1 cellular context compared by ENCODE assay signal in the genomic region with DNA sequence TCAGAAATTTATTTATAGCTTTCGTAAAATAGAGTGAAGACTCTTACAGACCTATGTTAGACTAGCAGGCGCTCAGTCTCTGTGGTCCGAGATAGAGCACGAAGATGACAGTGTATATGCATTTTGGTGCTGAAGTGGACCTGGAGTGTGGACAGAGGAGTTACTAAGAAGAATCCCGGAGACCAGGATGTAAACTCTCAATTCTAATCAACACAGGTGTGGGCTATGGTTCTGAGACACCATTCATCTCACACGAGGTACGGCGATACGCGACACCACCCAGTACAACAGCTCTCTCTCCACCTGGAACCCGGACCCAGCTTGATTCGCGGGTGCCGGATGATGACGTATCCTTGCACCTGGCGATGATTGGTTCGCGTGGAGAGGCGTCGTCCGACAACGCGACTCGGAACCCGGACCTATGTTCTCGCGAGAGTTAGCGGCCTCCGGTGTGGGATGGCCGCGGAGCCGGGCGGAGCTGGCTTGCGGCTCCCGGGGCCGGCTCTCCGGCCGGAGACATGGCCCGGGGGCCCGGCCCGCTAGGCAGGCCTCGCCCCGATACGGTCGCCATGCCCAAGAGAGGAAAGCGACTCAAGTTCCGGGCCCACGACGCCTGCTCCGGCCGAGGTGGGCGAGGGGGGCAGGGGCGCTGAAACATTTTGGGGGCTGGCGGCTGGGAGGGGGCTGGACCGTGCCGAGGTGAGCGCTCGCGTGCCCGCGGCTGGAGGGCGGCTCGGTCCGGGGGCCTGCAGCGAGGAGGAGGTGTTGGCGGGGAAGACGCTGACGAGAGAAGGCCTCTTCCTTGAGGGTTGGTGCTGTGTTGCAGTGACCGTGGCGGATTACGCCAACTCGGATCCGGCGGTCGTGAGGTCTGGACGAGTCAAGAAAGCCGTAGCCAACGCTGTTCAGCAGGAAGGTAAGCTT.
TF ChIP-seq lines count a peak whose summit lies in the region.

A gene with protein sequence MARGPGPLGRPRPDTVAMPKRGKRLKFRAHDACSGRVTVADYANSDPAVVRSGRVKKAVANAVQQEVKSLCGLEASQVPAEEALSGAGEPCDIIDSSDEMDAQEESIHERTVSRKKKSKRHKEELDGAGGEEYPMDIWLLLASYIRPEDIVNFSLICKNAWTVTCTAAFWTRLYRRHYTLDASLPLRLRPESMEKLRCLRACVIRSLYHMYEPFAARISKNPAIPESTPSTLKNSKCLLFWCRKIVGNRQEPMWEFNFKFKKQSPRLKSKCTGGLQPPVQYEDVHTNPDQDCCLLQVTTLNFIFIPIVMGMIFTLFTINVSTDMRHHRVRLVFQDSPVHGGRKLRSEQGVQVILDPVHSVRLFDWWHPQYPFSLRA (plus strand): TSS at position 427 of the 924 bp plus-strand sequence. CDS start 92 bp downstream, at position 519.

TF ChIP-seq in K562, 482 proteins besides CTCF, POLR2A, EP300 and RAD21 (continued from another document and continues in another):
- TF ChIP-seq, protein P1, sequence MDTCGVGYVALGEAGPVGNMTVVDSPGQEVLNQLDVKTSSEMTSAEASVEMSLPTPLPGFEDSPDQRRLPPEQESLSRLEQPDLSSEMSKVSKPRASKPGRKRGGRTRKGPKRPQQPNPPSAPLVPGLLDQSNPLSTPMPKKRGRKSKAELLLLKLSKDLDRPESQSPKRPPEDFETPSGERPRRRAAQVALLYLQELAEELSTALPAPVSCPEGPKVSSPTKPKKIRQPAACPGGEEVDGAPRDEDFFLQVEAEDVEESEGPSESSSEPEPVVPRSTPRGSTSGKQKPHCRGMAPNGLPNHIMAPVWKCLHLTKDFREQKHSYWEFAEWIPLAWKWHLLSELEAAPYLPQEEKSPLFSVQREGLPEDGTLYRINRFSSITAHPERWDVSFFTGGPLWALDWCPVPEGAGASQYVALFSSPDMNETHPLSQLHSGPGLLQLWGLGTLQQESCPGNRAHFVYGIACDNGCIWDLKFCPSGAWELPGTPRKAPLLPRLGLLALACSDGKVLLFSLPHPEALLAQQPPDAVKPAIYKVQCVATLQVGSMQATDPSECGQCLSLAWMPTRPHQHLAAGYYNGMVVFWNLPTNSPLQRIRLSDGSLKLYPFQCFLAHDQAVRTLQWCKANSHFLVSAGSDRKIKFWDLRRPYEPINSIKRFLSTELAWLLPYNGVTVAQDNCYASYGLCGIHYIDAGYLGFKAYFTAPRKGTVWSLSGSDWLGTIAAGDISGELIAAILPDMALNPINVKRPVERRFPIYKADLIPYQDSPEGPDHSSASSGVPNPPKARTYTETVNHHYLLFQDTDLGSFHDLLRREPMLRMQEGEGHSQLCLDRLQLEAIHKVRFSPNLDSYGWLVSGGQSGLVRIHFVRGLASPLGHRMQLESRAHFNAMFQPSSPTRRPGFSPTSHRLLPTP (IDR thresholded peaks at IDR 0.05; ENCODE audit: borderline replicate concordance, extremely low read depth, insufficient read length) = no peak
- TF ChIP-seq ARID1B (IDR thresholded peaks at IDR 0.05) = no peak
- no peak for TF ChIP-seq RFX7 (CRISPR knock-in tag; IDR thresholded peaks at IDR 0.05)
- TF ChIP-seq, protein P2, sequence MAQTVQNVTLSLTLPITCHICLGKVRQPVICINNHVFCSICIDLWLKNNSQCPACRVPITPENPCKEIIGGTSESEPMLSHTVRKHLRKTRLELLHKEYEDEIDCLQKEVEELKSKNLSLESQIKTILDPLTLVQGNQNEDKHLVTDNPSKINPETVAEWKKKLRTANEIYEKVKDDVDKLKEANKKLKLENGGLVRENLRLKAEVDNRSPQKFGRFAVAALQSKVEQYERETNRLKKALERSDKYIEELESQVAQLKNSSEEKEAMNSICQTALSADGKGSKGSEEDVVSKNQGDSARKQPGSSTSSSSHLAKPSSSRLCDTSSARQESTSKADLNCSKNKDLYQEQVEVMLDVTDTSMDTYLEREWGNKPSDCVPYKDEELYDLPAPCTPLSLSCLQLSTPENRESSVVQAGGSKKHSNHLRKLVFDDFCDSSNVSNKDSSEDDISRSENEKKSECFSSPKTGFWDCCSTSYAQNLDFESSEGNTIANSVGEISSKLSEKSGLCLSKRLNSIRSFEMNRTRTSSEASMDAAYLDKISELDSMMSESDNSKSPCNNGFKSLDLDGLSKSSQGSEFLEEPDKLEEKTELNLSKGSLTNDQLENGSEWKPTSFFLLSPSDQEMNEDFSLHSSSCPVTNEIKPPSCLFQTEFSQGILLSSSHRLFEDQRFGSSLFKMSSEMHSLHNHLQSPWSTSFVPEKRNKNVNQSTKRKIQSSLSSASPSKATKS (CRISPR knock-in tag; IDR thresholded peaks at IDR 0.05) = no peak
- TF ChIP-seq ZNF707 (CRISPR knock-in tag; conservative IDR thresholded peaks at IDR 0.05) = peak; percentile 16; the same call in 1 of the 2 replicates
- TF ChIP-seq ETS2 (tag; IDR thresholded peaks at IDR 0.05; ENCODE audit: borderline replicate concordance, poor library complexity, severe bottlenecking) = no peak
- no peak for TF ChIP-seq U2AF2 (optimal IDR thresholded peaks at IDR 0.05; ENCODE audit: low read depth, low read length)
- 0 out of 2 replicates have a peak, but pooled peaks have one; percentile 3 for TF ChIP-seq ETV1 (tag; conservative IDR thresholded peaks at IDR 0.05; ENCODE audit: low read depth)
- peak; percentile 43; the same call in 1 of the 2 replicates for TF ChIP-seq ELF1 (tag; IDR thresholded peaks at IDR 0.05)
- TF ChIP-seq, protein P3, sequence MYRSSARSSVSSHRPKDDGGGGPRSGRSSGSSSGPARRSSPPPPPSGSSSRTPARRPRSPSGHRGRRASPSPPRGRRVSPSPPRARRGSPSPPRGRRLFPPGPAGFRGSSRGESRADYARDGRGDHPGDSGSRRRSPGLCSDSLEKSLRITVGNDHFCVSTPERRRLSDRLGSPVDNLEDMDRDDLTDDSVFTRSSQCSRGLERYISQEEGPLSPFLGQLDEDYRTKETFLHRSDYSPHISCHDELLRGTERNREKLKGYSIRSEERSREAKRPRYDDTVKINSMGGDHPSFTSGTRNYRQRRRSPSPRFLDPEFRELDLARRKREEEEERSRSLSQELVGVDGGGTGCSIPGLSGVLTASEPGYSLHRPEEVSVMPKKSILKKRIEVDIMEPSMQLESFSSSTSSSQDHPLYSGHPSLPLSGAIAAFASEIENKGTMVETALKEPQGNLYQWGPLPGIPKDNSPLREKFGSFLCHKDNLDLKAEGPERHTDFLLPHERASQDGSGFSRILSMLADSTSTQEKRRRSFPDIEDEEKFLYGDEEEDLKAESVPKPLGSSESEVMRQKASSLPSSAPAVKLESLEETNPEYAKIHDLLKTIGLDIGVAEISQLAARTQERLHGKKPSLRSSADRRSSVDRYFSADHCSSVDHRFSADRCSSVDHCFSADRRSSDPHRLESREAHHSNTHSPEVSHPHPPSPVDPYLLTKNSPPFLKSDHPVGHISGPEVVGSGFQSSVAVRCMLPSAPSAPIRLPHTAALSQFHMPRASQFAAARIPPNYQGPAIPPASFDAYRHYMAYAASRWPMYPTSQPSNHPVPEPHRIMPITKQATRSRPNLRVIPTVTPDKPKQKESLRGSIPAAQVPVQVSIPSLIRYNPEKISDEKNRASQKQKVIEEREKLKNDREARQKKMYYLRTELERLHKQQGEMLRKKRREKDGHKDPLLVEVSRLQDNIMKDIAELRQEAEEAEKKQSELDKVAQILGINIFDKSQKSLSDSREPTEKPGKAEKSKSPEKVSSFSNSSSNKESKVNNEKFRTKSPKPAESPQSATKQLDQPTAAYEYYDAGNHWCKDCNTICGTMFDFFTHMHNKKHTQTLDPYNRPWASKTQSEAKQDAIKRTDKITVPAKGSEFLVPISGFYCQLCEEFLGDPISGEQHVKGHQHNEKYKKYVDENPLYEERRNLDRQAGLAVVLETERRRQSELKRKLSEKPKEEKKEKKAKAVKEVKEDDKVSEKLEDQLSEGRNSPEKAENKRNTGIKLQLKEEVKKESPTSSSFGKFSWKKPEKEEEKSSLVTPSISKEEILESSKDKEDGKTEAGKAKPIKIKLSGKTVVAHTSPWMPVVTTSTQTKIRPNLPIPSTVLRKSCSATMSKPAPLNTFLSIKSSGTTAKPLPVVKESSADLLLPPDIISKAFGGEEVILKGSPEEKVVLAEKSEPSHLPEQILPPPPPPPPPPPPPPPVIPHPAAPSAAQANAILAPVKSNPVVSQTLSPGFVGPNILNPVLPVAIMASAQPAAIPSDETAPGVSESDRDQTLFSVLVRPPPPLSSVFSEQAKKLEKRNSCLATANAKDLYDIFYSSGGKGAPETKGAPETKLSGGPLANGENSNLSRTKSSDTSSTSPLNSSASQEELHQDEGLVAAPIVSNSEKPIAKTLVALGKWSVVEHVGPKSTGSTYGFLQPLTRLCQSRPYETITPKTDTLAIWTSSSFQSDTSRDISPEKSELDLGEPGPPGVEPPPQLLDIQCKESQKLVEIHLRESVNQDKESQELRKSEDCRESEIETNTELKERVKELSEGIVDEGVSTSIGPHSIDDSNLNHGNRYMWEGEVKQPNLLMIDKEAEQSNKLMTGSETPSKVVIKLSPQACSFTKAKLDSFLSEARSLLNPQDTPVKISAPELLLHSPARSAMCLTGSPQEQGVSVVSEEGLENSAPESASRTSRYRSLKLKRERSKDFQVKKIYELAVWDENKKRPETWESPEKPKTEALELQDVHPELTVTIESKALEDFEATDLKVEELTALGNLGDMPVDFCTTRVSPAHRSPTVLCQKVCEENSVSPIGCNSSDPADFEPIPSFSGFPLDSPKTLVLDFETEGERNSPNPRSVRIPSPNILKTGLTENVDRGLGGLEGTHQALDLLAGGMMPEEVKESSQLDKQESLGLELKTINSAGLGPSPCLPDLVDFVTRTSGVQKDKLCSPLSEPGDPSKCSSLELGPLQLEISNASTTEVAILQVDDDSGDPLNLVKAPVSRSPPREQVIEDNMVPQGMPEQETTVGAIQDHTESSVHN (IDR thresholded peaks at IDR 0.05; ENCODE audit: borderline replicate concordance in 1 of 2, low read depth in 1 of 2) = no peak
- TF ChIP-seq STAT5B (CRISPR knock-in tag; IDR thresholded peaks at IDR 0.05) = no peak
- TF ChIP-seq, protein P4, sequence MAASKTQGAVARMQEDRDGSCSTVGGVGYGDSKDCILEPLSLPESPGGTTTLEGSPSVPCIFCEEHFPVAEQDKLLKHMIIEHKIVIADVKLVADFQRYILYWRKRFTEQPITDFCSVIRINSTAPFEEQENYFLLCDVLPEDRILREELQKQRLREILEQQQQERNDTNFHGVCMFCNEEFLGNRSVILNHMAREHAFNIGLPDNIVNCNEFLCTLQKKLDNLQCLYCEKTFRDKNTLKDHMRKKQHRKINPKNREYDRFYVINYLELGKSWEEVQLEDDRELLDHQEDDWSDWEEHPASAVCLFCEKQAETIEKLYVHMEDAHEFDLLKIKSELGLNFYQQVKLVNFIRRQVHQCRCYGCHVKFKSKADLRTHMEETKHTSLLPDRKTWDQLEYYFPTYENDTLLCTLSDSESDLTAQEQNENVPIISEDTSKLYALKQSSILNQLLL (CRISPR knock-in tag; IDR thresholded peaks at IDR 0.05; ENCODE audit: borderline replicate concordance) = no peak
- TF ChIP-seq NRF1 (conservative IDR thresholded peaks at IDR 0.05 in 1 of 2, IDR thresholded peaks at IDR 0.05 in 1 of 2) = peak; percentile 46 to 53
- TF ChIP-seq WHSC1 (IDR thresholded peaks at IDR 0.05; ENCODE audit: low read length) = no peak
- TF ChIP-seq MTA3 (IDR thresholded peaks at IDR 0.05; ENCODE audit: borderline replicate concordance) = peak; percentile 73; the same call in 1 of the 2 replicates
- no peak for TF ChIP-seq RBM39 (optimal IDR thresholded peaks at IDR 0.05; ENCODE audit: low read depth, low read length)
- TF ChIP-seq, protein P5, sequence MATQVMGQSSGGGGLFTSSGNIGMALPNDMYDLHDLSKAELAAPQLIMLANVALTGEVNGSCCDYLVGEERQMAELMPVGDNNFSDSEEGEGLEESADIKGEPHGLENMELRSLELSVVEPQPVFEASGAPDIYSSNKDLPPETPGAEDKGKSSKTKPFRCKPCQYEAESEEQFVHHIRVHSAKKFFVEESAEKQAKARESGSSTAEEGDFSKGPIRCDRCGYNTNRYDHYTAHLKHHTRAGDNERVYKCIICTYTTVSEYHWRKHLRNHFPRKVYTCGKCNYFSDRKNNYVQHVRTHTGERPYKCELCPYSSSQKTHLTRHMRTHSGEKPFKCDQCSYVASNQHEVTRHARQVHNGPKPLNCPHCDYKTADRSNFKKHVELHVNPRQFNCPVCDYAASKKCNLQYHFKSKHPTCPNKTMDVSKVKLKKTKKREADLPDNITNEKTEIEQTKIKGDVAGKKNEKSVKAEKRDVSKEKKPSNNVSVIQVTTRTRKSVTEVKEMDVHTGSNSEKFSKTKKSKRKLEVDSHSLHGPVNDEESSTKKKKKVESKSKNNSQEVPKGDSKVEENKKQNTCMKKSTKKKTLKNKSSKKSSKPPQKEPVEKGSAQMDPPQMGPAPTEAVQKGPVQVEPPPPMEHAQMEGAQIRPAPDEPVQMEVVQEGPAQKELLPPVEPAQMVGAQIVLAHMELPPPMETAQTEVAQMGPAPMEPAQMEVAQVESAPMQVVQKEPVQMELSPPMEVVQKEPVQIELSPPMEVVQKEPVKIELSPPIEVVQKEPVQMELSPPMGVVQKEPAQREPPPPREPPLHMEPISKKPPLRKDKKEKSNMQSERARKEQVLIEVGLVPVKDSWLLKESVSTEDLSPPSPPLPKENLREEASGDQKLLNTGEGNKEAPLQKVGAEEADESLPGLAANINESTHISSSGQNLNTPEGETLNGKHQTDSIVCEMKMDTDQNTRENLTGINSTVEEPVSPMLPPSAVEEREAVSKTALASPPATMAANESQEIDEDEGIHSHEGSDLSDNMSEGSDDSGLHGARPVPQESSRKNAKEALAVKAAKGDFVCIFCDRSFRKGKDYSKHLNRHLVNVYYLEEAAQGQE (CRISPR knock-in tag; IDR thresholded peaks at IDR 0.05; ENCODE audit: low read depth) = 0 out of 2 replicates have a peak, but pooled peaks have one; percentile 60
- TF ChIP-seq, protein P6, sequence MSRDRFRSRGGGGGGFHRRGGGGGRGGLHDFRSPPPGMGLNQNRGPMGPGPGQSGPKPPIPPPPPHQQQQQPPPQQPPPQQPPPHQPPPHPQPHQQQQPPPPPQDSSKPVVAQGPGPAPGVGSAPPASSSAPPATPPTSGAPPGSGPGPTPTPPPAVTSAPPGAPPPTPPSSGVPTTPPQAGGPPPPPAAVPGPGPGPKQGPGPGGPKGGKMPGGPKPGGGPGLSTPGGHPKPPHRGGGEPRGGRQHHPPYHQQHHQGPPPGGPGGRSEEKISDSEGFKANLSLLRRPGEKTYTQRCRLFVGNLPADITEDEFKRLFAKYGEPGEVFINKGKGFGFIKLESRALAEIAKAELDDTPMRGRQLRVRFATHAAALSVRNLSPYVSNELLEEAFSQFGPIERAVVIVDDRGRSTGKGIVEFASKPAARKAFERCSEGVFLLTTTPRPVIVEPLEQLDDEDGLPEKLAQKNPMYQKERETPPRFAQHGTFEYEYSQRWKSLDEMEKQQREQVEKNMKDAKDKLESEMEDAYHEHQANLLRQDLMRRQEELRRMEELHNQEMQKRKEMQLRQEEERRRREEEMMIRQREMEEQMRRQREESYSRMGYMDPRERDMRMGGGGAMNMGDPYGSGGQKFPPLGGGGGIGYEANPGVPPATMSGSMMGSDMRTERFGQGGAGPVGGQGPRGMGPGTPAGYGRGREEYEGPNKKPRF (IDR thresholded peaks at IDR 0.05; ENCODE audit: low read depth, low read length) = no peak
- TF ChIP-seq, protein P7, sequence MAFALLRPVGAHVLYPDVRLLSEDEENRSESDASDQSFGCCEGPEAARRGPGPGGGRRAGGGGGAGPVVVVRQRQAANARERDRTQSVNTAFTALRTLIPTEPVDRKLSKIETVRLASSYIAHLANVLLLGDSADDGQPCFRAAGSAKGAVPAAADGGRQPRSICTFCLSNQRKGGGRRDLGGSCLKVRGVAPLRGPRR (CRISPR knock-in tag; IDR thresholded peaks at IDR 0.05) = no peak
- TF ChIP-seq PRPF4 (IDR thresholded peaks at IDR 0.05; ENCODE audit: insufficient read depth, low read depth, low read length, poor library complexity, severe bottlenecking) = no peak
- TF ChIP-seq PHF20 (IDR thresholded peaks at IDR 0.05; ENCODE audit: partially characterized antibody) = peak; percentile 92
